In the genomic region with DNA sequence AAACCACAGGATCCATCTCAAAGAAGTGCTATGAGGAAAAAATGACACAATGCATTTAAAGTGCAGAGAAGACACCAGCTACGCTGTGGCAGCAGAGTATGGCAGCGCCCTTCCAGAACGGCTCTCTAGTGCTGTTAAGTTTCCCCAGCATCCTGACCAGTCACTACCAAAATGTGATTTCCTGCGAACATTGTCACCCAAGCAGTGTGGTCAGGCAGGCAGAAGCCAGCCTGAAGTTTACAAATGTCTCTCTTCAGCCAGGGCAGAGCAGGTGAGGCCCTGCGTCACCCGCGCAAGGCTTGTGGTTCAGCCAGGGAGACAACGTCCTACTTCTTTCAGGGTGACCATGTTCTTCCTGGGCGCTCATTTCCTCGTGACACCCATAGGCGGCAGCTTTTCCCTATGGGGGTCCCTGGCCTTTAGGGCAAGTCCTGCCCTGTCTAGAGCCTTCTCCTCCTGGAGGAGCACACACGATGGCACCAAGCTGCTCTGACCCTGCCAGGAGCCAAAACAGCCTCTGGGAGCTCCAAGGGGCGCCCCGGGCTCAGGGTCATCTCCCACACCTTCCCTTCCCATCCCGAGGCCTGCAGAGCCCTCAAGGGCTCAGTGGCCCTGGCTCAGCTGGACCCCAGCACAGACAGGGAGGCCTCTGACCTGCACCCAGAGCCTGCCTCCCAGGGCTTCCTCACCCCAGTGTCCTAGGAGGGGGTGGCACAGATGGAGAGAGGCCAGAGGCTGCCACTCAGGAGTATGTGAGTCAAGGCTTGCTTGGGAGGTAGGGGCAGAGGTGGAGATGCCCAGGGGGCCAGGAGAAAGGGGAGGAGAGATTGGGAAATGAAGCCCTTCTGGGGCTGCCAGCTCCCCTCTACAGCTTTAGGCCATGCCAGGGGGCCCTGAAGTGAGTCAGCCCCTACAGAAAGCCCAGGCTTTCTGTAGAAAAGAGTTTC, we compare ENCODE assay signal across 8 cellular contexts. TPM values are rescaled to one million over a fixed set of nuclear protein-coding genes. Genes with fewer than 3 reads are reported as not detected.
DNase-seq lines count a peak whose midpoint lies in the region; ATAC-seq and TF ChIP-seq lines count a peak whose summit lies in the region.

No MANE protein-coding gene starts in this region.

- TF ChIP-seq POLR2A in esophagus muscularis mucosa (IDR thresholded peaks at IDR 0.05; ENCODE audit: low read depth): no peak

- CTCF ChIA-PET in WTC11 (lab: Charles Lee): interaction anchor here (0.7 to 2.3 kb wide), 3 partner anchors 19 to 119 kb away, joined by 3 to 10 read pairs (median 4); partner anchors contain the start of gene NFKBIA

- no peak overlapping the region for H2AK5ac ChIP-seq in H9 (ENCODE audit: insufficient read length, low read length)

- no peak overlapping the region for H3T11ph ChIP-seq in H9 (ENCODE audit: low read length)

- no peaks in the 10 kb centered on the region for H3K23me2 ChIP-seq in H9 (ENCODE audit: insufficient read length, low read depth, low read length, poor library complexity, severe bottlenecking)

- H2BK12ac ChIP-seq in H9 (ENCODE audit: insufficient read length, low read depth, low read length): no peak overlapping the region

- H3K27me3 ChIP-seq in H9 (ENCODE audit: insufficient read depth, low read length): no peaks in the 10 kb centered on the region
- H3K27me3 ChIP-seq in esophagus muscularis mucosa: no peaks in the 10 kb centered on the region

- no peak overlapping the region for H4K8ac ChIP-seq in H9 (replicated peaks; ENCODE audit: insufficient read length, low read depth, low read length)

- no peak overlapping the region for H2BK5ac ChIP-seq in H9 (ENCODE audit: insufficient read length, low read length)

- DNase-seq in H9 (no peak), WTC11 (ENCODE audit: low spot score) (no peak), esophagus muscularis mucosa (ENCODE audit: extremely low spot score) (no peak), HuH-7 (ENCODE audit: low spot score) (no peak), NCI-H1417 (lab: John Stamatoyannopoulos, UW) (no peak)
- peak; percentile 23 for DNase-seq in stimulated activated CD8-positive, alpha-beta memory T cell treated with anti-CD3 and anti-CD28 coated beads, Interleukin-12 subunit alpha, Interleukin-12 subunit beta, amount 100 ng/mL, for 4 hours (ENCODE audit: low read depth)

- no peak overlapping the region for H4K5ac ChIP-seq in H9 (ENCODE audit: insufficient read length, low read depth, low read length)

- H3K36me3 Mint-ChIP-seq in H9 (ENCODE audit: insufficient read depth in 1 of 3, low read depth in 3 of 3) (no peaks in the 10 kb centered on the region), WTC11 (no peaks in the 10 kb centered on the region)

- H3K27ac ChIP-seq in H9 (ENCODE audit: insufficient read length, low read depth, low read length) (no peak overlapping the region), esophagus muscularis mucosa (replicated peaks in 1 of 4) (peak overlapping the region; percentile 92 to 96 (median 94))

- no peaks in the 10 kb centered on the region for H3K27me3 Mint-ChIP-seq in H9 (ENCODE audit: low read depth)
- H3K27me3 Mint-ChIP-seq in WTC11 (ENCODE audit: low read depth): no peaks in the 10 kb centered on the region

- H3K56ac ChIP-seq in H9 (ENCODE audit: insufficient read length, low read depth, low read length): no peak overlapping the region

- H3K79me1 ChIP-seq in H9 (ENCODE audit: insufficient read depth, low read depth, low read length, poor library complexity, severe bottlenecking): no peaks in the 10 kb centered on the region

- H3K27ac Mint-ChIP-seq in H9: peak overlapping the region; percentile 22 to 86 (median 37); a peak in 4 of 7 replicates
- H3K27ac Mint-ChIP-seq in WTC11: no peak overlapping the region; the same call in 1 of the 2 replicates

- no peak overlapping the region for H2BK20ac ChIP-seq in H9 (ENCODE audit: low read depth, low read length, poor library complexity, severe bottlenecking)

- no peaks in the 10 kb centered on the region for H3K9me3 Mint-ChIP-seq in H9
- H3K9me3 Mint-ChIP-seq in WTC11: no peaks in the 10 kb centered on the region

- H3K4me3 Mint-ChIP-seq in H9 (no peak overlapping the region), WTC11 (no peak overlapping the region)

- no peaks in the 10 kb centered on the region for H4K20me1 ChIP-seq in H9 (ENCODE audit: control insufficient read depth, insufficient read depth, insufficient read length)

- H3K79me2 ChIP-seq in H9 (ENCODE audit: insufficient read depth, low read length): no peaks in the 10 kb centered on the region

- no CpG with 5 or more reads among the region's 15 CpGs for whole genome bisulfite sequencing in H9 (ENCODE audit: extremely low coverage, insufficient read length, low lambda C conversion rate)
- 89% methylated on average over 7 of the region's 15 CpGs for WGBS in esophagus muscularis mucosa

- ATAC-seq in WTC11 (no peak), GM21737 (IDR thresholded peaks at IDR 0.05; ENCODE audit: unreplicated experiment) (no peak), GM21576 (IDR thresholded peaks at IDR 0.05; ENCODE audit: unreplicated experiment) (no peak)

- POLR2A ChIA-PET in WTC11 (lab: Charles Lee): interaction anchor here (1.1 to 2.1 kb wide), 3 partner anchors 8 to 65 kb away, joined by 3 to 5 read pairs (median 3); no protein-coding TSS in a partner anchor

- H4K91ac ChIP-seq in H9 (ENCODE audit: insufficient read length, low read depth, low read length): no peak overlapping the region

- H3K18ac ChIP-seq in H9 (ENCODE audit: insufficient read length, low read depth, low read length): no peak overlapping the region

- H3K14ac ChIP-seq in H9 (ENCODE audit: insufficient read depth, low read length): no peak overlapping the region

- H3K4me1 ChIP-seq in H9 (ENCODE audit: insufficient read depth, low read length) (peaks cover 6% of the 10 kb centered on the region; the same call in 1 of the 2 replicates), esophagus muscularis mucosa (peaks cover 47 to 67% (median 66%) of the 10 kb centered on the region in 4 donors)

- peaks cover 41 to 49% of the 10 kb centered on the region in 2 experiments for H3K4me1 Mint-ChIP-seq in H9
- peaks cover 54% of the 10 kb centered on the region for H3K4me1 Mint-ChIP-seq in WTC11

- no peak overlapping the region for H3K4ac ChIP-seq in H9 (ENCODE audit: low read depth, low read length)

- intact Hi-C loops in esophagus muscularis mucosa (cut with DNase I): loop anchor here (5.0 kb wide), 1 partner anchor 42 kb away; the partner anchor contains the start of gene PSMA6

- H3K4me3 ChIP-seq in esophagus muscularis mucosa: no peak overlapping the region

- H3K9ac ChIP-seq in H9 (ENCODE audit: extremely low read depth, insufficient read length, low read length): no peak overlapping the region

- no peak for TF ChIP-seq EP300 in esophagus muscularis mucosa (IDR thresholded peaks at IDR 0.05)

- H2BK15ac ChIP-seq in H9 (ENCODE audit: low read depth, low read length): no peak overlapping the region

- no peak overlapping the region for H2BK120ac ChIP-seq in H9 (ENCODE audit: low read depth, low read length, poor library complexity, severe bottlenecking)

- no peak overlapping the region for H3K23ac ChIP-seq in H9 (ENCODE audit: insufficient read length, low read depth, low read length)

- TF ChIP-seq CTCF in H9 (conservative IDR thresholded peaks at IDR 0.05) (no peak), WTC11 (IDR thresholded peaks at IDR 0.05) (no peak), esophagus muscularis mucosa (IDR thresholded peaks at IDR 0.05) (no peak)

- no peak overlapping the region for H3K4me2 ChIP-seq in H9 (ENCODE audit: insufficient read depth, insufficient read length, low read length)

- H2AFZ ChIP-seq in H9 (ENCODE audit: low read length): no peak overlapping the region

- H3K9me3 ChIP-seq in H9 (ENCODE audit: control insufficient read depth, low read depth, low read length) (no peaks in the 10 kb centered on the region), esophagus muscularis mucosa (no peaks in the 10 kb centered on the region)

- H3K36me3 ChIP-seq in esophagus muscularis mucosa: no peaks in the 10 kb centered on the region

TF ChIP-seq in WTC11, 78 proteins besides CTCF, POLR2A, EP300 and RAD21:
- TF ChIP-seq, protein P1, sequence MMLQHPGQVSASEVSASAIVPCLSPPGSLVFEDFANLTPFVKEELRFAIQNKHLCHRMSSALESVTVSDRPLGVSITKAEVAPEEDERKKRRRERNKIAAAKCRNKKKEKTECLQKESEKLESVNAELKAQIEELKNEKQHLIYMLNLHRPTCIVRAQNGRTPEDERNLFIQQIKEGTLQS (CRISPR knock-in tag; conservative IDR thresholded peaks at IDR 0.05): no peak
- TF ChIP-seq, protein P2, sequence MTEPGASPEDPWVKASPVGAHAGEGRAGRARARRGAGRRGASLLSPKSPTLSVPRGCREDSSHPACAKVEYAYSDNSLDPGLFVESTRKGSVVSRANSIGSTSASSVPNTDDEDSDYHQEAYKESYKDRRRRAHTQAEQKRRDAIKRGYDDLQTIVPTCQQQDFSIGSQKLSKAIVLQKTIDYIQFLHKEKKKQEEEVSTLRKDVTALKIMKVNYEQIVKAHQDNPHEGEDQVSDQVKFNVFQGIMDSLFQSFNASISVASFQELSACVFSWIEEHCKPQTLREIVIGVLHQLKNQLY (CRISPR knock-in tag; IDR thresholded peaks at IDR 0.05): no peak
- peak; percentile 25; the same call in 1 of the 2 replicates for TF ChIP-seq GABPB1 (CRISPR knock-in tag; IDR thresholded peaks at IDR 0.05)

RNA-seq across cellular contexts. Expression of gene PSMA6, which starts 41.9 kb away (rescaled TPM):
- 251 and 255 TPM in 2 replicates for total RNA-seq in H9 (2021)
- total RNA-seq in WTC11 (2021): 197 to 215 TPM (median 210 TPM) in 3 replicates
- 100 to 1,000 TPM in 2 of 4 donors, 10 to 100 TPM in 2; 70.5 to 143 (median 112) TPM for total RNA-seq in esophagus muscularis mucosa
